Comparison of ENCODE assay signal across 35 cellular contexts in genomic region chr2:110744429-110744828, GRCh38. TPM values are rescaled to one million over a fixed set of nuclear protein-coding genes. Genes with fewer than 3 reads are reported as not detected.
"Had no signal": no experiment of that assay in that cellular context is flagged by ENCODE, and none has a peak within 500 bp of the region (broad histone marks: within the 10 kb centered on the region; RNA-seq: fewer than 3 reads in every experiment).

No MANE protein-coding gene starts in this region.

- H3K27ac ChIP-seq: ascending aorta, cardiac muscle cell, colonic mucosa, epithelial cell of prostate, esophagus squamous epithelium, heart right ventricle, parathyroid adenoma, psoas muscle, sigmoid colon, tibial nerve, WERI-Rb-1 had no signal

- H3K27ac Mint-ChIP-seq: activated naive CD4-positive, alpha-beta T cell treated with anti-CD3 and anti-CD28 coated beads for 36 hours; activated naive CD8-positive, alpha-beta T cell treated with anti-CD3 and anti-CD28 coated beads, Interleukin-2, amount 10 ng/mL, durations not matched to agents 7 days and 5 days; activated T-helper 1 cell treated with anti-CD3 and anti-CD28 coated beads, Interleukin-12 subunit alpha, Interleukin-12 subunit beta, Interleukin-2, Interleukin-4 antibody, amounts not matched to agents 30 ng/mL and 10 ng/mL and 1 ng/mL, durations not matched to agents 14 hours and 24 hours and 36 hours; brain; naive thymus-derived CD4-positive, alpha-beta T cell; stimulated activated naive B cell treated with anti-CD40 and anti-IgM and Interleukin-4, amounts not matched to agents 10 μg/mL and 1 μg/mL and 100 μg/mL, for 72 hours; T-helper 17 cell had no signal

- ATAC-seq: activated CD4-positive, CD25-positive, alpha-beta regulatory T cell treated with anti-CD3 and anti-CD28 coated beads, Interleukin-2, amount 50 U/mL, for 24 hours; heart right ventricle; left colon; naive thymus-derived CD4-positive, alpha-beta T cell; psoas muscle; stimulated activated naive B cell treated with anti-CD40 and anti-IgM and Interleukin-4, amounts not matched to agents 10 μg/mL and 1 μg/mL and 100 μg/mL, for 72 hours; T-helper 17 cell had no signal

- H3K9ac ChIP-seq: parathyroid adenoma had no signal

- H3K9me3 ChIP-seq: ascending aorta, colonic mucosa, psoas muscle, sigmoid colon had no signal

- DNase-seq: activated CD4-positive, alpha-beta T cell treated with anti-CD3 and anti-CD28 coated beads for 48 hours; activated CD4-positive, alpha-beta T cell treated with anti-CD3 and anti-CD28 coated beads, Interleukin-2, amount 50 U/mL, for 48 hours; activated CD8-positive, alpha-beta memory T cell treated with anti-CD3 and anti-CD28 coated beads for 24 hours; activated effector memory CD4-positive, alpha-beta T cell treated with anti-CD3 and anti-CD28 coated beads, Interleukin-2, amount 50 U/mL, for 16 hours; activated naive CD4-positive, alpha-beta T cell treated with anti-CD3 and anti-CD28 coated beads for 36 hours; activated naive CD8-positive, alpha-beta T cell treated with anti-CD3 and anti-CD28 coated beads, Interleukin-2, amount 10 ng/mL, durations not matched to agents 7 days and 5 days; cerebellar nuclear complex; colonic mucosa; effector CD8-positive, alpha-beta T cell; esophagus squamous epithelium; foreskin melanocyte; heart right ventricle; left colon; midbrain; naive thymus-derived CD4-positive, alpha-beta T cell; psoas muscle; sigmoid colon; small intestine; stimulated activated CD4-positive, alpha-beta T cell treated with anti-CD3 and anti-CD28 coated beads, Interleukin-4, amount 100 ng/mL, for 24 hours; stimulated activated naive B cell treated with anti-CD40 and anti-IgM and Interleukin-4, amounts not matched to agents 10 μg/mL and 1 μg/mL and 100 μg/mL, for 72 hours; T-helper 17 cell; T1000; WERI-Rb-1 had no signal

- H3K79me2 ChIP-seq: parathyroid adenoma had no signal

- H3K4me3 ChIP-seq: ascending aorta, cardiac muscle cell, colonic mucosa, esophagus squamous epithelium, heart right ventricle, psoas muscle, sigmoid colon, tibial nerve had no signal

- H3K4me1 ChIP-seq: ascending aorta, colonic mucosa, heart right ventricle, parathyroid adenoma, psoas muscle, sigmoid colon had no signal

- H3K36me3 Mint-ChIP-seq: activated naive CD8-positive, alpha-beta T cell treated with anti-CD3 and anti-CD28 coated beads, Interleukin-2, amount 10 ng/mL, durations not matched to agents 7 days and 5 days; brain; stimulated activated naive B cell treated with anti-CD40 and anti-IgM and Interleukin-4, amounts not matched to agents 10 μg/mL and 1 μg/mL and 100 μg/mL, for 72 hours had no signal

- H3K9me3 Mint-ChIP-seq: activated naive CD4-positive, alpha-beta T cell treated with anti-CD3 and anti-CD28 coated beads for 36 hours; activated naive CD8-positive, alpha-beta T cell treated with anti-CD3 and anti-CD28 coated beads, Interleukin-2, amount 10 ng/mL, durations not matched to agents 7 days and 5 days; activated T-helper 1 cell treated with anti-CD3 and anti-CD28 coated beads, Interleukin-12 subunit alpha, Interleukin-12 subunit beta, Interleukin-2, Interleukin-4 antibody, amounts not matched to agents 30 ng/mL and 10 ng/mL and 1 ng/mL, durations not matched to agents 14 hours and 24 hours and 36 hours; stimulated activated naive B cell treated with anti-CD40 and anti-IgM and Interleukin-4, amounts not matched to agents 10 μg/mL and 1 μg/mL and 100 μg/mL, for 72 hours had no signal

- H3K4me3 Mint-ChIP-seq: activated naive CD4-positive, alpha-beta T cell treated with anti-CD3 and anti-CD28 coated beads for 36 hours; activated naive CD8-positive, alpha-beta T cell treated with anti-CD3 and anti-CD28 coated beads, Interleukin-2, amount 10 ng/mL, durations not matched to agents 7 days and 5 days; activated T-helper 1 cell treated with anti-CD3 and anti-CD28 coated beads, Interleukin-12 subunit alpha, Interleukin-12 subunit beta, Interleukin-2, Interleukin-4 antibody, amounts not matched to agents 30 ng/mL and 10 ng/mL and 1 ng/mL, durations not matched to agents 14 hours and 24 hours and 36 hours; brain; naive thymus-derived CD4-positive, alpha-beta T cell; stimulated activated naive B cell treated with anti-CD40 and anti-IgM and Interleukin-4, amounts not matched to agents 10 μg/mL and 1 μg/mL and 100 μg/mL, for 72 hours had no signal

- H2AFZ ChIP-seq: parathyroid adenoma had no signal

- H3K27me3 ChIP-seq: ascending aorta, cardiac muscle cell, colonic mucosa, sigmoid colon had no signal

RNA-seq across cellular contexts. Expression of gene ACOXL, which starts 12.1 kb away (rescaled TPM):
- total RNA-seq: activated naive CD4-positive, alpha-beta T cell treated with anti-CD3 and anti-CD28 coated beads for 36 hours; activated naive CD8-positive, alpha-beta T cell treated with anti-CD3 and anti-CD28 coated beads, Interleukin-2, amount 10 ng/mL, durations not matched to agents 7 days and 5 days; ascending aorta; dermis microvascular lymphatic vessel endothelial cell; esophagus squamous epithelium; glomerular endothelial cell; heart right ventricle; liver; psoas muscle; sigmoid colon; T-helper 17 cell; temporal lobe had no signal
